1 cellular context compared by ENCODE assay signal in the genomic region with DNA sequence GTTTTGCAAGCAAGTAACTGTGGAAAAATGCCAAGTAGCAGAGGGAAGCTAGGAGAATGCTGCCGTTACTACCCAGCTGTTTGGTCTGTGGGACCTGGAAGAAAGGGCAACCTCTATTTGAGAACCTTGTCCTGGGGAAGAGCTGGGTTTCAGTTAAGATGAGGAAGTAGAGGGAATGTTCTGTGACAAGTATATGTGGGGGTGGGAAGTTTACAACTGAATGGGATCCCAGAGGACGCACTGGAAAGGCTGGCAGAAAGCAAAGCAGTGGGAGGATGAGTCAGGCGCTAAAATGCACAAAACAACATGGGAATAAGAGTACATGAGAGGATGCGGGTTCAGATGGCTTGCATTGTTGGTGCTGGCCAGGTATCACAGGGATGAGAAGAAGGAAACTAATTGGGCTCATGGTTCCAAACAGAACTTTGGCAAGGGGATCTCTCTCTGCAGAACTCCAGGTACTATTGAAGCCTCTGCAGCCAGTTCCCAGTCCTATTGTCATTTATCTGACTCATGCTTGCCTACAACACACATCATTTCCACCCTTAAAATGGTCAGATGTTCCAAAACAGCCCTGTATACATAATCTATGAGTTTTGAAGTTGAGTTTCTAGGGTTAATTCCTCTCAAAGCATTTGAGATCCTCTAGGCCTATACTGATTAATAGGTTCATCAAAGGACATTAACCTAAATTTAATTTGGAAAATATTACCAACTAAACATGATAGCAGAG.
TF ChIP-seq lines count a peak whose summit lies in the region.

No MANE protein-coding gene starts in this region.

TF ChIP-seq in H1, 55 proteins besides CTCF, POLR2A, EP300 and RAD21:
- TF ChIP-seq SP2 (IDR thresholded peaks at IDR 0.05; ENCODE audit: low read length), result no peak
- TF ChIP-seq CREB1 (IDR thresholded peaks at IDR 0.05), result no peak
- no peak for TF ChIP-seq CTBP2 (IDR thresholded peaks at IDR 0.05; ENCODE audit: borderline replicate concordance, insufficient read depth, insufficient read length, low read length)
- TF ChIP-seq SP4 (IDR thresholded peaks at IDR 0.05; ENCODE audit: low read length), result no peak
- TF ChIP-seq KDM1A (IDR thresholded peaks at IDR 0.05; ENCODE audit: borderline replicate concordance, low read length), result no peak
- TF ChIP-seq SIX5 (IDR thresholded peaks at IDR 0.05; ENCODE audit: low read depth, low read length), result no peak
- no peak for TF ChIP-seq SAP30 (IDR thresholded peaks at IDR 0.05; ENCODE audit: insufficient read depth, insufficient replicate concordance, low read length)
- no peak for TF ChIP-seq SIRT6 (IDR thresholded peaks at IDR 0.05; ENCODE audit: low read length)
- TF ChIP-seq, protein P1, sequence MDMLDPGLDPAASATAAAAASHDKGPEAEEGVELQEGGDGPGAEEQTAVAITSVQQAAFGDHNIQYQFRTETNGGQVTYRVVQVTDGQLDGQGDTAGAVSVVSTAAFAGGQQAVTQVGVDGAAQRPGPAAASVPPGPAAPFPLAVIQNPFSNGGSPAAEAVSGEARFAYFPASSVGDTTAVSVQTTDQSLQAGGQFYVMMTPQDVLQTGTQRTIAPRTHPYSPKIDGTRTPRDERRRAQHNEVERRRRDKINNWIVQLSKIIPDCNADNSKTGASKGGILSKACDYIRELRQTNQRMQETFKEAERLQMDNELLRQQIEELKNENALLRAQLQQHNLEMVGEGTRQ (IDR thresholded peaks at IDR 0.05; ENCODE audit: low read length), result no peak
- TF ChIP-seq TBP (IDR thresholded peaks at IDR 0.05; ENCODE audit: low read depth, low read length), result no peak
- TF ChIP-seq TEAD4 (IDR thresholded peaks at IDR 0.05; ENCODE audit: low read depth, low read length), result no peak
- no peak for TF ChIP-seq CEBPB (IDR thresholded peaks at IDR 0.05; ENCODE audit: low read depth, low read length)
- TF ChIP-seq CHD2 (IDR thresholded peaks at IDR 0.05; ENCODE audit: low read length), result no peak
- no peak for TF ChIP-seq HDAC6 (IDR thresholded peaks at IDR 0.05; ENCODE audit: low read depth, low read length)
TF ChIP-seq in H1: peak in this region for 0.
